In genomic region chr1:198529414-198529813, GRCh38 we compare ENCODE assay signal across 12 cellular contexts. TPM values are rescaled to one million over a fixed set of nuclear protein-coding genes. Genes with fewer than 3 reads are reported as not detected.
DNase-seq lines count a peak whose midpoint lies in the region; ATAC-seq, FAIRE-seq and TF ChIP-seq lines count a peak whose summit lies in the region.
"Had no signal": no experiment of that assay in that cellular context is flagged by ENCODE, and none has a peak within 500 bp of the region (broad histone marks: within the 10 kb centered on the region; RNA-seq: fewer than 3 reads in every experiment).

No MANE protein-coding gene starts in this region.

- TF ChIP-seq CTCF in AG09309 (IDR thresholded peaks at IDR 0.05; ENCODE audit: control insufficient read depth, insufficient read depth, low read depth, low read length, missing control alignments) (no peak), VCaP (conservative IDR thresholded peaks at IDR 0.05) (no peak), heart left ventricle (IDR thresholded peaks at IDR 0.05) (no peak)

- DNase-seq in AG09309 (ENCODE audit: low read depth): peak; percentile 77
- DNase-seq in HTR-8/SVneo (ENCODE audit: insufficient read length, low spot score): peak; percentile 34
- peak; percentile 3 for DNase-seq in foreskin melanocyte
- no peak for DNase-seq in aorta
- no peak for DNase-seq in activated CD8-positive, alpha-beta memory T cell treated with anti-CD3 and anti-CD28 coated beads, Interleukin-2, amount 50 U/mL, for 4 hours
- DNase-seq in NCI-H1436 (lab: John Stamatoyannopoulos, UW): no peak
- DNase-seq in heart left ventricle: no peak
- DNase-seq: activated CD8-positive, alpha-beta T cell treated with anti-CD3 and anti-CD28 coated beads for 36 hours; NCI-H526 had no signal

- H3K27me3 ChIP-seq in aorta (ENCODE audit: control insufficient read depth in 1 of 2, insufficient read depth in 2 of 2, low read length in 1 of 2): no peaks in the 10 kb centered on the region
- H3K27me3 ChIP-seq in heart left ventricle: no peaks in the 10 kb centered on the region

- H3K36me3 ChIP-seq in aorta (ENCODE audit: control insufficient read depth in 1 of 2, insufficient read depth in 2 of 2, low read length in 1 of 2) (no peaks in the 10 kb centered on the region), heart left ventricle (no peaks in the 10 kb centered on the region)

- no peaks in the 10 kb centered on the region for H3K4me1 ChIP-seq in aorta (ENCODE audit: control insufficient read depth in 1 of 2, insufficient read depth in 2 of 2, low read length in 2 of 2)
- H3K4me1 ChIP-seq in heart left ventricle: peaks cover 0 to 6% (median 0%) of the 10 kb centered on the region in 12 donors

- no peak for ATAC-seq in aorta (ENCODE audit: low FRiP score)
- ATAC-seq in heart left ventricle: no peak
- ATAC-seq: activated CD8-positive, alpha-beta T cell treated with anti-CD3 and anti-CD28 coated beads for 36 hours had no signal

- H3K27ac ChIP-seq in VCaP (peak overlapping the region; percentile 8; the same call in 1 of the 2 replicates), aorta (ENCODE audit: low read depth in 1 of 2, low read length in 2 of 2) (no peak overlapping the region), heart left ventricle (no peak overlapping the region)

- FAIRE-seq in HTR-8/SVneo (lab: Jason Lieb, UNC): no peak

- H3K9me3 ChIP-seq in aorta (ENCODE audit: control insufficient read depth, low read length): peaks cover 1% of the 10 kb centered on the region
- H3K9me3 ChIP-seq in heart left ventricle: no peaks in the 10 kb centered on the region

- 10 to 19% methylated on average over 2 of the region's 2 CpGs for WGBS in aorta, 2 donors
- 36 to 50% (median 48%) methylated on average over 2 of the region's 2 CpGs for WGBS in heart left ventricle, 4 donors

- H3K4me3 ChIP-seq in AG09309 (ENCODE audit: control insufficient read depth, low read depth, low read length): no peak overlapping the region
- H3K4me3 ChIP-seq in aorta (ENCODE audit: low read length in 2 of 2): no peak overlapping the region
- no peak overlapping the region for H3K4me3 ChIP-seq in heart left ventricle

- no peak for TF ChIP-seq POLR2A in heart left ventricle (IDR thresholded peaks at IDR 0.05)

- intact Hi-C loops in aorta (cut with DNase I): no loop called here
- intact Hi-C loops in heart left ventricle (cut with DNase I): no loop called here

RNA-seq across cellular contexts. Expression of gene ATP6V1G3, which starts 11.1 kb away (rescaled TPM):
- total RNA-seq in aorta: not detected
- polyA plus RNA-seq in aorta: not detected
- not detected for total RNA-seq in heart left ventricle
- polyA plus RNA-seq in heart left ventricle: not detected
- total RNA-seq: activated CD8-positive, alpha-beta T cell treated with anti-CD3 and anti-CD28 coated beads for 36 hours; epithelial cell of proximal tubule; liver had no signal
- polyA plus RNA-seq: liver had no signal

Comparison
In these comparisons a context has a peak if more than half of its experiments do, and no peak if none do; other contexts are left out.
1. DNase-seq: peak in AG09309 (single experiment), HTR-8/SVneo (single experiment) and foreskin melanocyte (single experiment); none in aorta (0 of 2), activated CD8-positive, alpha-beta memory T cell treated with anti-CD3 and anti-CD28 coated beads, Interleukin-2, amount 50 U/mL, for 4 hours (single experiment), NCI-H1436 (single experiment) and heart left ventricle (0 of 5).